22 cellular contexts compared by ENCODE assay signal in the genomic region with DNA sequence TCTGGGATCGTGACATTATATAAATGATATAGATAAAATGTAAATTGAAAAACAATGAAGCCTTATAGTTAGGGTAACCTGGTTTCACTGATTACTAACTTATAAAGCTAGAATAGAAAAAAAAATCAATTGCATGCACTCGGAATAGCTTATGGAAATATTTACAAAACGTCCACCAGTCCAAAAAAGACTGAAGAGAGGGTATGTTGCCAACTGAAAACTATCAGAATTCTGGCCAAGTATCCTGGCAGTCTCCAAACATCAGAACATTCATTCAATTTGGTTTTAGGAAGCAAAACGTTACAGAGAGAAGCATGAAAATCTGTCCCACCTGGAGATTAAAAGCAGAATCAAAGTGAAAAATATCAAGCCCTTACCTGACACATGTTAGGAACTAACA.
"Had no signal": no experiment of that assay in that cellular context is flagged by ENCODE, and none has a peak within 500 bp of the region (broad histone marks: within the 10 kb centered on the region; RNA-seq: fewer than 3 reads in every experiment).

No MANE protein-coding gene starts in this region.

- H3K27me3 ChIP-seq: brain microvascular endothelial cell, gastroesophageal sphincter, heart right ventricle, neutrophil, tibial artery, uterus had no signal

- H3K27ac ChIP-seq: brain microvascular endothelial cell, gastroesophageal sphincter, heart right ventricle, neutrophil, uterus had no signal

- ATAC-seq: gastroesophageal sphincter; heart right ventricle; mucosa of descending colon; naive thymus-derived CD4-positive, alpha-beta T cell; stimulated activated naive B cell treated with anti-CD40 and anti-IgM and Interleukin-4, amounts not matched to agents 10 μg/mL and 1 μg/mL and 100 μg/mL, for 72 hours had no signal

- H3K9me3 Mint-ChIP-seq: activated CD4-positive, alpha-beta T cell treated with anti-CD3 and anti-CD28 coated beads, Interleukin-2, amount 10 ng/mL, durations not matched to agents 7 days and 5 days; activated T-helper 1 cell treated with anti-CD3 and anti-CD28 coated beads, Interleukin-12 subunit alpha, Interleukin-12 subunit beta, Interleukin-2, Interleukin-4 antibody, amounts not matched to agents 30 ng/mL and 10 ng/mL and 1 ng/mL, durations not matched to agents 14 hours and 24 hours and 36 hours; dendritic cell treated with granulocyte-macrophage colony-stimulating factor and Interleukin-4, amounts not matched to agents 40 ng/mL and 50 ng/mL, for 4 days; stimulated activated naive B cell treated with anti-CD40 and anti-IgM and Interleukin-4, amounts not matched to agents 10 μg/mL and 1 μg/mL and 100 μg/mL, for 72 hours had no signal

- H3K4me1 ChIP-seq: uterus had no signal

- H3K27me3 Mint-ChIP-seq: activated B cell treated with CpG ODN at 0.5 μM for 24 hours; activated CD4-positive, alpha-beta T cell treated with anti-CD3 and anti-CD28 coated beads, Interleukin-2, amount 10 ng/mL, durations not matched to agents 7 days and 5 days; activated naive CD8-positive, alpha-beta T cell treated with anti-CD3 and anti-CD28 coated beads for 36 hours; dendritic cell treated with granulocyte-macrophage colony-stimulating factor and Interleukin-4, amounts not matched to agents 40 ng/mL and 50 ng/mL, for 4 days; memory B cell; naive thymus-derived CD4-positive, alpha-beta T cell; stimulated activated naive B cell treated with anti-CD40 and anti-IgM and Interleukin-4, amounts not matched to agents 10 μg/mL and 1 μg/mL and 100 μg/mL, for 72 hours had no signal

- H3K36me3 Mint-ChIP-seq: activated naive CD8-positive, alpha-beta T cell treated with anti-CD3 and anti-CD28 coated beads for 36 hours; memory B cell; naive thymus-derived CD4-positive, alpha-beta T cell; stimulated activated naive B cell treated with anti-CD40 and anti-IgM and Interleukin-4, amounts not matched to agents 10 μg/mL and 1 μg/mL and 100 μg/mL, for 72 hours had no signal

- H3K9me3 ChIP-seq: gastroesophageal sphincter, heart right ventricle, mucosa of descending colon, neutrophil, tibial artery, uterus had no signal

- H3K4me3 Mint-ChIP-seq: activated B cell treated with CpG ODN at 0.5 μM for 24 hours; activated CD4-positive, alpha-beta T cell treated with anti-CD3 and anti-CD28 coated beads, Interleukin-2, amount 10 ng/mL, durations not matched to agents 7 days and 5 days; activated naive CD8-positive, alpha-beta T cell treated with anti-CD3 and anti-CD28 coated beads for 36 hours; activated T-helper 1 cell treated with anti-CD3 and anti-CD28 coated beads, Interleukin-12 subunit alpha, Interleukin-12 subunit beta, Interleukin-2, Interleukin-4 antibody, amounts not matched to agents 30 ng/mL and 10 ng/mL and 1 ng/mL, durations not matched to agents 14 hours and 24 hours and 36 hours; dendritic cell treated with granulocyte-macrophage colony-stimulating factor and Interleukin-4, amounts not matched to agents 40 ng/mL and 50 ng/mL, for 4 days; memory B cell; naive thymus-derived CD4-positive, alpha-beta T cell; stimulated activated naive B cell treated with anti-CD40 and anti-IgM and Interleukin-4, amounts not matched to agents 10 μg/mL and 1 μg/mL and 100 μg/mL, for 72 hours had no signal

- DNase-seq: activated B cell treated with CpG ODN at 0.5 μM for 24 hours; activated CD4-positive, alpha-beta T cell treated with anti-CD3 and anti-CD28 coated beads, Interleukin-2, amount 10 ng/mL, durations not matched to agents 7 days and 5 days; activated CD8-positive, alpha-beta memory T cell treated with anti-CD3 and anti-CD28 coated beads, Interleukin-2, amount 50 U/mL, for 48 hours; activated naive CD8-positive, alpha-beta T cell treated with anti-CD3 and anti-CD28 coated beads for 36 hours; brain microvascular endothelial cell; effector memory CD4-positive, alpha-beta T cell; erythroblast; heart right ventricle; mucosa of descending colon; naive thymus-derived CD4-positive, alpha-beta T cell; posterior cingulate gyrus; retina; stimulated activated CD4-positive, alpha-beta T cell treated with anti-CD3 and anti-CD28 coated beads, Interleukin-15, amount 100 ng/mL, for 24 hours; stimulated activated CD4-positive, alpha-beta T cell treated with anti-CD3 and anti-CD28 coated beads, Interleukin-4, amount 100 ng/mL, for 1 hour; stimulated activated naive B cell treated with anti-CD40 and anti-IgM and Interleukin-4, amounts not matched to agents 10 μg/mL and 1 μg/mL and 100 μg/mL, for 72 hours; tibial artery; uterus had no signal

- H3K4me3 ChIP-seq: gastroesophageal sphincter, heart right ventricle, mucosa of descending colon, tibial artery, uterus had no signal

- H3K4me1 Mint-ChIP-seq: activated B cell treated with CpG ODN at 0.5 μM for 24 hours; activated CD4-positive, alpha-beta T cell treated with anti-CD3 and anti-CD28 coated beads, Interleukin-2, amount 10 ng/mL, durations not matched to agents 7 days and 5 days; memory B cell; naive thymus-derived CD4-positive, alpha-beta T cell; stimulated activated naive B cell treated with anti-CD40 and anti-IgM and Interleukin-4, amounts not matched to agents 10 μg/mL and 1 μg/mL and 100 μg/mL, for 72 hours had no signal

- H3K36me3 ChIP-seq: brain microvascular endothelial cell, gastroesophageal sphincter, heart right ventricle, neutrophil, tibial artery, uterus had no signal
